27 cellular contexts compared by ENCODE assay signal in genomic region chr6:132863895-132864294, GRCh38.
"Had no signal": no experiment of that assay in that cellular context is flagged by ENCODE, and none has a peak within 500 bp of the region (broad histone marks: within the 10 kb centered on the region; RNA-seq: fewer than 3 reads in every experiment).

No MANE protein-coding gene starts in this region.

- DNase-seq: activated CD4-positive, alpha-beta memory T cell treated with anti-CD3 and anti-CD28 coated beads for 36 hours; activated CD4-positive, alpha-beta T cell treated with anti-CD3 and anti-CD28 coated beads for 36 hours; activated CD4-positive, alpha-beta T cell treated with anti-CD3 and anti-CD28 coated beads, Interleukin-2, amount 10 ng/mL, durations not matched to agents 24 days and 14 days; activated CD4-positive, CD25-positive, alpha-beta regulatory T cell; activated CD4-positive, CD25-positive, alpha-beta regulatory T cell treated with anti-CD3 and anti-CD28 coated beads, Interleukin-2, amount 50 U/mL, for 72 hours; activated CD8-positive, alpha-beta memory T cell treated with anti-CD3 and anti-CD28 coated beads, Interleukin-2, amount 10 ng/mL, durations not matched to agents 7 days and 5 days; activated CD8-positive, alpha-beta memory T cell treated with anti-CD3 and anti-CD28 coated beads, Interleukin-2, amount 50 U/mL, for 4 hours; activated CD8-positive, alpha-beta T cell treated with anti-CD3 and anti-CD28 coated beads, Interleukin-2, amount 10 ng/mL, durations not matched to agents 7 days and 5 days; activated gamma-delta T cell; activated naive CD4-positive, alpha-beta T cell; activated naive CD4-positive, alpha-beta T cell treated with anti-CD3 and anti-CD28 coated beads, Interleukin-2, amount 10 ng/mL, durations not matched to agents 7 days and 5 days; activated naive CD8-positive, alpha-beta T cell treated with anti-CD3 and anti-CD28 coated beads, Interleukin-2, amount 10 ng/mL, durations not matched to agents 7 days and 5 days; activated T-cell treated with anti-CD3 and anti-CD28 coated beads, Interleukin-2, amount 50 U/mL, for 1 hour; activated T-cell treated with anti-CD3 and anti-CD28 coated beads, Interleukin-2, amount 50 U/mL, for 48 hours; brain microvascular endothelial cell; dorsolateral prefrontal cortex; effector memory CD4-positive, alpha-beta T cell; endodermal cell; foreskin fibroblast; heart left ventricle; T-helper 2 cell had no signal

- H3K4me1 ChIP-seq: heart left ventricle had no signal

- ATAC-seq: activated CD4-positive, alpha-beta T cell treated with anti-CD3 and anti-CD28 coated beads for 36 hours; activated CD8-positive, alpha-beta memory T cell treated with anti-CD3 and anti-CD28 coated beads, Interleukin-2, amount 10 ng/mL, durations not matched to agents 7 days and 5 days; activated CD8-positive, alpha-beta T cell treated with anti-CD3 and anti-CD28 coated beads, Interleukin-2, amount 10 ng/mL, durations not matched to agents 7 days and 5 days; activated naive CD4-positive, alpha-beta T cell treated with anti-CD3 and anti-CD28 coated beads, Interleukin-2, amount 50 U/mL, for 72 hours; esophagus mucosa; heart left ventricle had no signal

- H3K4me3 ChIP-seq: coronary artery, dorsolateral prefrontal cortex, heart left ventricle had no signal

- H3K27me3 ChIP-seq: brain microvascular endothelial cell, dorsolateral prefrontal cortex, heart left ventricle had no signal

- H3K27ac ChIP-seq: brain microvascular endothelial cell, coronary artery, dorsolateral prefrontal cortex, heart left ventricle had no signal

- H3K9me3 ChIP-seq: heart left ventricle had no signal

- H3K36me3 ChIP-seq: brain microvascular endothelial cell, heart left ventricle had no signal

- FAIRE-seq: astrocyte, bronchial epithelial cell, frontal cortex had no signal
